11 cellular contexts compared by ENCODE assay signal in genomic region chr4:150072906-150073714, GRCh38. TPM values are rescaled to one million over a fixed set of nuclear protein-coding genes. Genes with fewer than 3 reads are reported as not detected.
A peak's percentile ranks its signal among the peaks of the same experiment; 100 is the strongest.
DNase-seq lines count a peak whose midpoint lies in the region; ATAC-seq and TF ChIP-seq lines count a peak whose summit lies in the region.
"Had no signal": no experiment of that assay in that cellular context is flagged by ENCODE, and none has a peak within 500 bp of the region (broad histone marks: within the 10 kb centered on the region; RNA-seq: fewer than 3 reads in every experiment).

No MANE protein-coding gene starts in this region.

- no peaks in the 10 kb centered on the region for H3K27me3 ChIP-seq in BJ (ENCODE audit: control insufficient read depth, insufficient read depth, low read length)

- POLR2A ChIA-PET in BJ (lab: Charles Lee), result no interaction called here

- peak overlapping the region; percentile 84 for H3K27ac Mint-ChIP-seq in osteocyte (ENCODE audit: unreplicated experiment)
- H3K27ac Mint-ChIP-seq: stimulated activated effector memory CD8-positive, alpha-beta T cell treated with anti-CD3 and anti-CD28 coated beads, Interleukin-12 subunit alpha, Interleukin-12 subunit beta, amount 100 ng/mL, for 72 hours had no signal

- ATAC-seq in HG02678 (IDR thresholded peaks at IDR 0.05; ENCODE audit: unreplicated experiment), result no peak
- no peak for ATAC-seq in HG02981 (IDR thresholded peaks at IDR 0.05; ENCODE audit: unreplicated experiment)
- ATAC-seq in HG03521 (IDR thresholded peaks at IDR 0.05; ENCODE audit: unreplicated experiment), result no peak
- ATAC-seq: stimulated activated effector memory CD8-positive, alpha-beta T cell treated with anti-CD3 and anti-CD28 coated beads, Interleukin-12 subunit alpha, Interleukin-12 subunit beta, amount 100 ng/mL, for 72 hours had no signal

- H3K27me3 Mint-ChIP-seq in osteocyte (ENCODE audit: unreplicated experiment), result no peaks in the 10 kb centered on the region

- DNase-seq in BJ (ENCODE audit: low read depth) (peak; percentile 97), NCI-H526 treated with DMSO at 0.1 percent for 48 hours (lab: John Stamatoyannopoulos, UW) (peak; percentile 75), epithelial cell of esophagus (ENCODE audit: low read depth) (peak; percentile 30), osteocyte (ENCODE audit: extremely low spot score, unreplicated experiment) (no peak), NCI-H1092 treated with DMSO at 0.1 percent for 48 hours (lab: John Stamatoyannopoulos, UW) (no peak)
- DNase-seq: activated T-cell treated with anti-CD3 and anti-CD28 coated beads for 4 hours, NCI-H2081 had no signal

- H3K36me3 ChIP-seq in BJ (ENCODE audit: control insufficient read depth, insufficient read depth, low read length), result no peaks in the 10 kb centered on the region

- H3K4me3 ChIP-seq in BJ (ENCODE audit: low read depth, low read length) (no peak overlapping the region), epithelial cell of esophagus (ENCODE audit: low read length) (no peak overlapping the region)

- peaks cover 38% of the 10 kb centered on the region for H3K4me1 Mint-ChIP-seq in osteocyte (ENCODE audit: unreplicated experiment)
- H3K4me1 Mint-ChIP-seq: stimulated activated effector memory CD8-positive, alpha-beta T cell treated with anti-CD3 and anti-CD28 coated beads, Interleukin-12 subunit alpha, Interleukin-12 subunit beta, amount 100 ng/mL, for 72 hours had no signal

- no peaks in the 10 kb centered on the region for H3K9me3 Mint-ChIP-seq in osteocyte (ENCODE audit: unreplicated experiment)

- CTCF ChIA-PET in BJ (lab: Yijun Ruan, JAX), result interaction anchor here (0.9 to 1.9 kb wide), 2 partner anchors 10 to 42 kb away, joined by 3 to 6 read pairs; no protein-coding TSS in a partner anchor

- no peaks in the 10 kb centered on the region for H3K36me3 Mint-ChIP-seq in osteocyte (ENCODE audit: unreplicated experiment)
- H3K36me3 Mint-ChIP-seq: stimulated activated effector memory CD8-positive, alpha-beta T cell treated with anti-CD3 and anti-CD28 coated beads, Interleukin-12 subunit alpha, Interleukin-12 subunit beta, amount 100 ng/mL, for 72 hours had no signal

- H3K4me3 Mint-ChIP-seq in osteocyte (ENCODE audit: unreplicated experiment), result no peak overlapping the region
- H3K4me3 Mint-ChIP-seq: stimulated activated effector memory CD8-positive, alpha-beta T cell treated with anti-CD3 and anti-CD28 coated beads, Interleukin-12 subunit alpha, Interleukin-12 subunit beta, amount 100 ng/mL, for 72 hours had no signal

- no peak for TF ChIP-seq CTCF in BJ (IDR thresholded peaks at IDR 0.05; ENCODE audit: insufficient read depth, low read depth, low read length)
- no peak for TF ChIP-seq CTCF in epithelial cell of esophagus (IDR thresholded peaks at IDR 0.05; ENCODE audit: insufficient read depth, low read depth, low read length, missing control alignments)
- no peak for TF ChIP-seq CTCF in osteocyte (IDR thresholded peaks at IDR 0.05)

RNA-seq across cellular contexts. Expression of gene DCLK2, which starts 5.1 kb away (rescaled TPM):
- polyA plus RNA-seq in BJ (2011; rRNA removed), result 38.1 and 38.8 TPM in 2 replicates
- 93.4 and 95.3 TPM in 2 replicates for polyA minus RNA-seq in BJ (2011; rRNA and poly(A)+ RNA removed)
- total RNA-seq in osteocyte, result 12.6 and 14.1 TPM in 2 replicates

Comparison
In these comparisons a context has a peak if more than half of its experiments do, and no peak if none do; other contexts are left out.
1. DNase-seq: peak in BJ (single experiment), NCI-H526 treated with DMSO at 0.1 percent for 48 hours (single experiment) and epithelial cell of esophagus (single experiment); none in osteocyte (single experiment) and NCI-H1092 treated with DMSO at 0.1 percent for 48 hours (single experiment).